In genomic region chr11:72589802-72590761, GRCh38 we compare ENCODE assay signal across 8 cellular contexts.
DNase-seq lines count a peak whose midpoint lies in the region; ATAC-seq lines count a peak whose summit lies in the region.

No MANE protein-coding gene starts in this region.

- no peaks in the 10 kb centered on the region for H3K36me3 ChIP-seq in iPS DF 6.9 (ENCODE audit: control insufficient read depth, insufficient read depth, low read length)

- H3K36me3 Mint-ChIP-seq in activated naive CD4-positive, alpha-beta T cell treated with anti-CD3 and anti-CD28 coated beads, Interleukin-2, amount 10 ng/mL, durations not matched to agents 7 days and 5 days, result no peaks in the 10 kb centered on the region

- no peaks in the 10 kb centered on the region for H3K9me3 Mint-ChIP-seq in activated naive CD4-positive, alpha-beta T cell treated with anti-CD3 and anti-CD28 coated beads, Interleukin-2, amount 10 ng/mL, durations not matched to agents 7 days and 5 days

- CTCF ChIA-PET in activated naive CD4-positive, alpha-beta T cell treated with anti-CD3 and anti-CD28 coated beads, Interleukin-2, amount 10 ng/mL, durations not matched to agents 7 days and 5 days (lab: Charles Lee), result interaction anchor here (0.7 to 7.2 kb wide), 18 partner anchors 9 to 329 kb away, joined by 3 to 92 read pairs (median 4); no protein-coding TSS in a partner anchor

- no peak for ATAC-seq in GM19455 (IDR thresholded peaks at IDR 0.05; ENCODE audit: unreplicated experiment)

- no peak overlapping the region for H3K27ac ChIP-seq in iPS DF 6.9 (ENCODE audit: low read length)

- peaks cover 10% of the 10 kb centered on the region for H3K4me1 ChIP-seq in iPS DF 6.9 (ENCODE audit: control insufficient read depth, insufficient read depth, low read length)

- peaks cover 87% of the 10 kb centered on the region for H3K27me3 Mint-ChIP-seq in activated naive CD4-positive, alpha-beta T cell treated with anti-CD3 and anti-CD28 coated beads, Interleukin-2, amount 10 ng/mL, durations not matched to agents 7 days and 5 days

- H3K4me3 ChIP-seq in iPS DF 6.9 (ENCODE audit: low read length), result peak overlapping the region; percentile 59; the same call in 1 of the 2 replicates

- peak; percentile 43 for DNase-seq in ELR (ENCODE audit: low read depth)
- DNase-seq in NCI-H69 (lab: John Stamatoyannopoulos, UW), result peak; percentile 44
- peak; percentile 65 for DNase-seq in activated naive CD4-positive, alpha-beta T cell treated with anti-CD3 and anti-CD28 coated beads, Interleukin-2, amount 10 ng/mL, durations not matched to agents 7 days and 5 days
- DNase-seq in iPS DF 6.9 (ENCODE audit: low read depth, low spot score), result no peak
- peak; percentile 21 to 46 (median 37) for DNase-seq in stimulated activated CD4-positive, alpha-beta T cell treated with anti-CD3 and anti-CD28 coated beads, Interleukin-12 subunit alpha, Interleukin-12 subunit beta, amount 100 ng/mL, for 48 hours (ENCODE audit: low read depth in 2 of 3, low spot score in 1 of 3)
- DNase-seq in NCI-H2171 treated with DMSO at 0.1 percent for 48 hours (lab: John Stamatoyannopoulos, UW), result no peak
- no peak for DNase-seq in SK-N-DZ (ENCODE audit: low spot score)

- peaks cover 42% of the 10 kb centered on the region for H3K4me1 Mint-ChIP-seq in activated naive CD4-positive, alpha-beta T cell treated with anti-CD3 and anti-CD28 coated beads, Interleukin-2, amount 10 ng/mL, durations not matched to agents 7 days and 5 days

- H3K4me3 Mint-ChIP-seq in activated naive CD4-positive, alpha-beta T cell treated with anti-CD3 and anti-CD28 coated beads, Interleukin-2, amount 10 ng/mL, durations not matched to agents 7 days and 5 days, result peak overlapping the region; percentile 25

- no peaks in the 10 kb centered on the region for H3K9me3 ChIP-seq in iPS DF 6.9 (ENCODE audit: control insufficient read depth, insufficient read depth, low read length)

- H3K27ac Mint-ChIP-seq in activated naive CD4-positive, alpha-beta T cell treated with anti-CD3 and anti-CD28 coated beads, Interleukin-2, amount 10 ng/mL, durations not matched to agents 7 days and 5 days, result no peak overlapping the region

- H3K27me3 ChIP-seq in iPS DF 6.9 (ENCODE audit: control insufficient read depth, insufficient read depth, low read length), result peaks cover 33% of the 10 kb centered on the region

- no CpG with 5 or more reads among the region's 74 CpGs for WGBS in iPS DF 6.9 (ENCODE audit: insufficient coverage, insufficient read length)

Comparison
In these comparisons a context has a peak if more than half of its experiments do, and no peak if none do; other contexts are left out.
1. DNase-seq: peak in ELR (single experiment), NCI-H69 (single experiment), activated naive CD4-positive, alpha-beta T cell treated with anti-CD3 and anti-CD28 coated beads, Interleukin-2, amount 10 ng/mL, durations not matched to agents 7 days and 5 days (single experiment) and stimulated activated CD4-positive, alpha-beta T cell treated with anti-CD3 and anti-CD28 coated beads, Interleukin-12 subunit alpha, Interleukin-12 subunit beta, amount 100 ng/mL, for 48 hours (3 of 3); none in iPS DF 6.9 (single experiment), NCI-H2171 treated with DMSO at 0.1 percent for 48 hours (single experiment) and SK-N-DZ (single experiment).